Comparison of ENCODE assay signal across 21 cellular contexts in the genomic region with DNA sequence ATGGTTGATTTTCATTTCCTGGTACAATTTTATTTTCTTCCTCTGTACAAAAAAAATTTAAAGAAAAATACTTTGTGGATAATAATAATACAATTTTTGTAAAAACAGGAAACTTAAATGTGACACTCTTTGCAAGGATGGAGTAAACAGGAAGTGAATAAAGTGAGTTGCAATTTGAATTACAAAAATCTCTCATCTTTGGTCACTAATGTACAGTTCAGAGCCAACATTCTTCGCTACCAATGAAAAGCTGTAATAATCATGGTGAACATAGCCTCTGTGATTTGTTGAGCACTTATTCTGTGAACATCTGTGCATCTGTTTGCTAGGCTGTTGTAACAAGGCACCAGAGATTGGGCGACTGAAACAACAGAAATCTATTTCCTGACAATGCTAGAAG.
DNase-seq lines count a peak whose midpoint lies in the region; ATAC-seq and TF ChIP-seq lines count a peak whose summit lies in the region.
"Had no signal": no experiment of that assay in that cellular context is flagged by ENCODE, and none has a peak within 500 bp of the region (broad histone marks: within the 10 kb centered on the region; RNA-seq: fewer than 3 reads in every experiment).

No MANE protein-coding gene starts in this region.

- peaks cover 53% of the 10 kb centered on the region for H3K4me1 Mint-ChIP-seq in CD8-positive, alpha-beta T cell (ENCODE audit: low read depth)
- H3K4me1 Mint-ChIP-seq in activated T-helper 17 cell treated with anti-CD3 and anti-CD28 coated beads, Interleukin-2, amount 50 U/mL, for 72 hours: peaks cover 39% of the 10 kb centered on the region
- H3K4me1 Mint-ChIP-seq in memory B cell: peaks cover 10% of the 10 kb centered on the region

- no peaks in the 10 kb centered on the region for H3K27me3 Mint-ChIP-seq in CD8-positive, alpha-beta T cell (ENCODE audit: low read depth)
- no peaks in the 10 kb centered on the region for H3K27me3 Mint-ChIP-seq in activated T-helper 17 cell treated with anti-CD3 and anti-CD28 coated beads, Interleukin-2, amount 50 U/mL, for 72 hours
- H3K27me3 Mint-ChIP-seq in memory B cell: no peaks in the 10 kb centered on the region

- H3K27me3 ChIP-seq in A673 (replicated peaks; ENCODE audit: insufficient read depth, low read depth, low read length, poor library complexity): no peaks in the 10 kb centered on the region
- no peaks in the 10 kb centered on the region for H3K27me3 ChIP-seq in CD8-positive, alpha-beta T cell (ENCODE audit: insufficient read depth, low read length)
- H3K27me3 ChIP-seq: heart left ventricle, right lobe of liver had no signal

- no peaks in the 10 kb centered on the region for H3K9me3 Mint-ChIP-seq in CD8-positive, alpha-beta T cell
- no peaks in the 10 kb centered on the region for H3K9me3 Mint-ChIP-seq in activated T-helper 17 cell treated with anti-CD3 and anti-CD28 coated beads, Interleukin-2, amount 50 U/mL, for 72 hours
- no peaks in the 10 kb centered on the region for H3K9me3 Mint-ChIP-seq in memory B cell

- intact Hi-C loops in A673 (cut with micrococcal nuclease; ENCODE audit: unreplicated experiment): no loop called here
- intact Hi-C loops in CD8-positive, alpha-beta T cell (cut with DNase I, micrococcal nuclease): no loop called here

- H3K27ac Mint-ChIP-seq in CD8-positive, alpha-beta T cell: peak overlapping the region; percentile 90
- H3K27ac Mint-ChIP-seq in activated T-helper 17 cell treated with anti-CD3 and anti-CD28 coated beads, Interleukin-2, amount 50 U/mL, for 72 hours: peak overlapping the region; percentile 90
- peak overlapping the region; percentile 42 for H3K27ac Mint-ChIP-seq in memory B cell
- H3K27ac Mint-ChIP-seq: brain had no signal

- H3K27ac ChIP-seq in A673 (ENCODE audit: low read depth, low read length, poor library complexity, severe bottlenecking) (no peak overlapping the region), caudate nucleus (ENCODE audit: low read depth, low read length) (no peak overlapping the region)
- H3K27ac ChIP-seq in CD8-positive, alpha-beta T cell (ENCODE audit: low read depth, low read length): no peak overlapping the region
- H3K27ac ChIP-seq: dorsolateral prefrontal cortex had no signal

- TF ChIP-seq CTCF in A673 (conservative IDR thresholded peaks at IDR 0.05; ENCODE audit: low read depth, low read length): no peak
- TF ChIP-seq CTCF in CD8-positive, alpha-beta T cell (IDR thresholded peaks at IDR 0.05): no peak

- POLR2A ChIA-PET in A673 (lab: Charles Lee; ENCODE audit: low non-redundant PET): no interaction called here
- POLR2A ChIA-PET in CD8-positive, alpha-beta T cell (lab: Charles Lee): no interaction called here

- H3K4me3 ChIP-seq in A673 (ENCODE audit: low read depth, low read length, poor library complexity, severe bottlenecking): no peak overlapping the region
- no peak overlapping the region for H3K4me3 ChIP-seq in CD8-positive, alpha-beta T cell (ENCODE audit: low read depth, low read length)
- H3K4me3 ChIP-seq: dorsolateral prefrontal cortex, heart left ventricle, right lobe of liver had no signal

- no peaks in the 10 kb centered on the region for H3K36me3 ChIP-seq in A673 (ENCODE audit: insufficient read depth, low read length, poor library complexity, severe bottlenecking)
- H3K36me3 ChIP-seq in CD8-positive, alpha-beta T cell (ENCODE audit: insufficient read depth, low read length): no peaks in the 10 kb centered on the region
- H3K36me3 ChIP-seq: heart left ventricle, right lobe of liver had no signal

- H3K4me3 Mint-ChIP-seq in CD8-positive, alpha-beta T cell: peak overlapping the region; percentile 27
- H3K4me3 Mint-ChIP-seq in activated T-helper 17 cell treated with anti-CD3 and anti-CD28 coated beads, Interleukin-2, amount 50 U/mL, for 72 hours: peak overlapping the region; percentile 60
- peak overlapping the region; percentile 22 for H3K4me3 Mint-ChIP-seq in memory B cell
- H3K4me3 Mint-ChIP-seq: brain had no signal

- no peaks in the 10 kb centered on the region for H3K9me3 ChIP-seq in A673 (ENCODE audit: low read depth, low read length, poor library complexity, severe bottlenecking)
- no peaks in the 10 kb centered on the region for H3K9me3 ChIP-seq in CD8-positive, alpha-beta T cell (ENCODE audit: low read length)
- H3K9me3 ChIP-seq: heart left ventricle, right lobe of liver had no signal

- CTCF ChIA-PET in A673 (lab: Charles Lee): no interaction called here
- CTCF ChIA-PET in CD8-positive, alpha-beta T cell (lab: Charles Lee): no interaction called here

- DNase-seq in A673 (ENCODE audit: low spot score) (peak; percentile 64), memory B cell (ENCODE audit: low spot score in 2 of 2) (no peak), G401 (ENCODE audit: low spot score) (no peak), caudate nucleus (lab: John Stamatoyannopoulos, UW) (no peak), NCI-H2081 (lab: John Stamatoyannopoulos, UW) (no peak)
- DNase-seq in CD8-positive, alpha-beta T cell: no peak
- DNase-seq: activated effector memory CD4-positive, alpha-beta T cell treated with anti-CD3 and anti-CD28 coated beads, Interleukin-2, amount 50 U/mL, for 16 hours; DMS153; dorsolateral prefrontal cortex; heart left ventricle; islet precursor cell; NCI-H1436; NCI-H226; occipital lobe; right lobe of liver; stimulated activated CD4-positive, alpha-beta T cell treated with anti-CD3 and anti-CD28 coated beads, Interleukin-2, amount 100 ng/mL, for 48 hours; T-helper 9 cell had no signal

- in situ Hi-C loops in G401 (cut with HindIII; ENCODE audit: low sequenced_read_pairs): no loop called here

- no peaks in the 10 kb centered on the region for H3K36me3 Mint-ChIP-seq in CD8-positive, alpha-beta T cell
- H3K36me3 Mint-ChIP-seq in activated T-helper 17 cell treated with anti-CD3 and anti-CD28 coated beads, Interleukin-2, amount 50 U/mL, for 72 hours (ENCODE audit: low read depth): no peaks in the 10 kb centered on the region
- H3K36me3 Mint-ChIP-seq in memory B cell: no peaks in the 10 kb centered on the region
- H3K36me3 Mint-ChIP-seq: brain had no signal

- peaks cover 34% of the 10 kb centered on the region for H3K4me1 ChIP-seq in A673 (ENCODE audit: insufficient read depth, low read length, poor library complexity, severe bottlenecking)
- peaks cover 14% of the 10 kb centered on the region for H3K4me1 ChIP-seq in CD8-positive, alpha-beta T cell (ENCODE audit: insufficient read depth, low read length)
- H3K4me1 ChIP-seq: right lobe of liver had no signal

- BruUV-seq in A673 (replicated peaks; lab: Mats Ljungman, UMichigan): no TSS peak

- no peak for ATAC-seq in CD8-positive, alpha-beta T cell
- peak; percentile 51 for ATAC-seq in activated T-helper 17 cell treated with anti-CD3 and anti-CD28 coated beads, Interleukin-2, amount 50 U/mL, for 72 hours (replicated peaks)
- no peak for ATAC-seq in memory B cell (ENCODE audit: low read depth)
- ATAC-seq in GM19035 (IDR thresholded peaks at IDR 0.05; ENCODE audit: unreplicated experiment): no peak
- ATAC-seq: HCT116, heart left ventricle had no signal
